Comparison of ENCODE assay signal across 8 cellular contexts in genomic region chr7:50450691-50451051, GRCh38. TPM values are rescaled to one million over a fixed set of nuclear protein-coding genes. Genes with fewer than 3 reads are reported as not detected.
DNase-seq lines count a peak whose midpoint lies in the region; ATAC-seq and TF ChIP-seq lines count a peak whose summit lies in the region.

No MANE protein-coding gene starts in this region.

- H3K9me3 ChIP-seq in Caco-2 (no peaks in the 10 kb centered on the region), SK-N-MC (ENCODE audit: low read depth, low read length) (no peaks in the 10 kb centered on the region), muscle layer of colon (ENCODE audit: low read length) (no peaks in the 10 kb centered on the region)

- TSS peak; percentile 65 for BruUV-seq in Caco-2 (replicated peaks; lab: Mats Ljungman, UMichigan)

- WGBS in urinary bladder: 20% methylated on average over 24 of the region's 24 CpGs

- H3K9me3 Mint-ChIP-seq in Caco-2 (ENCODE audit: unreplicated experiment): no peaks in the 10 kb centered on the region

- H3K36me3 ChIP-seq in Caco-2 (ENCODE audit: control insufficient read depth, insufficient read depth, low read length): no peaks in the 10 kb centered on the region
- peaks cover 24% of the 10 kb centered on the region for H3K36me3 ChIP-seq in SK-N-MC (ENCODE audit: insufficient read depth, low read length)
- H3K36me3 ChIP-seq in muscle layer of colon (ENCODE audit: insufficient read depth, low read length): peaks cover 14% of the 10 kb centered on the region
- no peaks in the 10 kb centered on the region for H3K36me3 ChIP-seq in urinary bladder (ENCODE audit: insufficient read depth)

- DNase-seq in Caco-2 (no peak), SK-N-MC (ENCODE audit: low read depth, low spot score) (no peak), coronary artery (ENCODE audit: low spot score) (no peak), MV-4-11 (lab: John Stamatoyannopoulos, UW) (no peak)

- peaks cover 22% of the 10 kb centered on the region for H3K36me3 Mint-ChIP-seq in Caco-2 (ENCODE audit: insufficient read depth, unreplicated experiment)

- H3K4me3 ChIP-seq in Caco-2 (ENCODE audit: low read depth, low read length) (peak overlapping the region; percentile 94), SK-N-MC (peak overlapping the region; percentile 97), coronary artery (peak overlapping the region; percentile 80), muscle layer of colon (ENCODE audit: low read depth in 1 of 2, low read length in 2 of 2) (peak overlapping the region; percentile 80 to 86), urinary bladder (ENCODE audit: low read depth, low read length) (peak overlapping the region; percentile 63)

- H3K4me1 Mint-ChIP-seq in Caco-2 (ENCODE audit: low read depth, unreplicated experiment): peaks cover 17% of the 10 kb centered on the region

- H3K9ac ChIP-seq in SK-N-MC (ENCODE audit: insufficient read length): peak overlapping the region; percentile 94
- H3K9ac ChIP-seq in muscle layer of colon (ENCODE audit: low read length): peak overlapping the region; percentile 11

- TF ChIP-seq CTCF in Caco-2 (IDR thresholded peaks at IDR 0.05; ENCODE audit: insufficient read depth in 1 of 2, low read depth in 1 of 2, low read length in 1 of 2, severe bottlenecking in 1 of 2, unreplicated experiment in 1 of 2) (no peak), coronary artery (IDR thresholded peaks at IDR 0.05) (no peak)

- no peak overlapping the region for H3K27ac ChIP-seq in SK-N-MC
- peak overlapping the region; percentile 19 to 69 for H3K27ac ChIP-seq in coronary artery
- peak overlapping the region; percentile 80 for H3K27ac ChIP-seq in muscle layer of colon (ENCODE audit: low read depth, low read length)
- no peak overlapping the region for H3K27ac ChIP-seq in urinary bladder (ENCODE audit: low read depth)

- peak; percentile 1 for ATAC-seq in HG02623 (IDR thresholded peaks at IDR 0.05; ENCODE audit: unreplicated experiment)
- no peak for ATAC-seq in GM21515 (IDR thresholded peaks at IDR 0.05; ENCODE audit: unreplicated experiment)

- CTCF ChIA-PET in Caco-2 (lab: Charles Lee): no interaction called here

- no peaks in the 10 kb centered on the region for H3K27me3 ChIP-seq in Caco-2 (replicated peaks; ENCODE audit: control insufficient read depth, insufficient read depth, low read length)
- no peaks in the 10 kb centered on the region for H3K27me3 ChIP-seq in muscle layer of colon (ENCODE audit: control insufficient read depth in 1 of 2, insufficient read depth in 2 of 2, low read length in 2 of 2)

- H3K27me3 Mint-ChIP-seq in Caco-2 (ENCODE audit: insufficient read depth, unreplicated experiment): no peaks in the 10 kb centered on the region

- H3K4me1 ChIP-seq in Caco-2 (peaks cover 26% of the 10 kb centered on the region), muscle layer of colon (ENCODE audit: insufficient read depth, low read length) (peaks cover 4% of the 10 kb centered on the region), urinary bladder (ENCODE audit: insufficient read depth) (no peaks in the 10 kb centered on the region)

- intact Hi-C loops in Caco-2 (cut with micrococcal nuclease; ENCODE audit: unreplicated experiment): no loop called here

- H3K27ac Mint-ChIP-seq in Caco-2 (ENCODE audit: unreplicated experiment): peak overlapping the region; percentile 79

- H3K4me3 Mint-ChIP-seq in Caco-2 (ENCODE audit: unreplicated experiment): peak overlapping the region; percentile 90

- POLR2A ChIA-PET in Caco-2 (lab: Charles Lee): interaction anchor here (0.7 kb wide), 1 partner anchor 926 kb away, joined by 3 read pairs; no protein-coding TSS in a partner anchor

RNA-seq across cellular contexts. Expression of gene FIGNL1, which starts 0.5 kb away (rescaled TPM):
- total RNA-seq in Caco-2 (2022) (41.9 and 47.2 TPM in 2 replicates), urinary bladder (31.6 TPM)
- 4.8 TPM for polyA plus RNA-seq in urinary bladder

Comparison
In these comparisons a context has a peak if more than half of its experiments do, and no peak if none do; other contexts are left out.
1. H3K27ac ChIP-seq: peak in coronary artery (2 of 2) and muscle layer of colon (single experiment); none in SK-N-MC (single experiment) and urinary bladder (single experiment).
2. Peak in every context shown above with its lines, with median percentiles within 50 percentile points of each other: H3K4me3 ChIP-seq.